32 cellular contexts compared by ENCODE assay signal in the genomic region with DNA sequence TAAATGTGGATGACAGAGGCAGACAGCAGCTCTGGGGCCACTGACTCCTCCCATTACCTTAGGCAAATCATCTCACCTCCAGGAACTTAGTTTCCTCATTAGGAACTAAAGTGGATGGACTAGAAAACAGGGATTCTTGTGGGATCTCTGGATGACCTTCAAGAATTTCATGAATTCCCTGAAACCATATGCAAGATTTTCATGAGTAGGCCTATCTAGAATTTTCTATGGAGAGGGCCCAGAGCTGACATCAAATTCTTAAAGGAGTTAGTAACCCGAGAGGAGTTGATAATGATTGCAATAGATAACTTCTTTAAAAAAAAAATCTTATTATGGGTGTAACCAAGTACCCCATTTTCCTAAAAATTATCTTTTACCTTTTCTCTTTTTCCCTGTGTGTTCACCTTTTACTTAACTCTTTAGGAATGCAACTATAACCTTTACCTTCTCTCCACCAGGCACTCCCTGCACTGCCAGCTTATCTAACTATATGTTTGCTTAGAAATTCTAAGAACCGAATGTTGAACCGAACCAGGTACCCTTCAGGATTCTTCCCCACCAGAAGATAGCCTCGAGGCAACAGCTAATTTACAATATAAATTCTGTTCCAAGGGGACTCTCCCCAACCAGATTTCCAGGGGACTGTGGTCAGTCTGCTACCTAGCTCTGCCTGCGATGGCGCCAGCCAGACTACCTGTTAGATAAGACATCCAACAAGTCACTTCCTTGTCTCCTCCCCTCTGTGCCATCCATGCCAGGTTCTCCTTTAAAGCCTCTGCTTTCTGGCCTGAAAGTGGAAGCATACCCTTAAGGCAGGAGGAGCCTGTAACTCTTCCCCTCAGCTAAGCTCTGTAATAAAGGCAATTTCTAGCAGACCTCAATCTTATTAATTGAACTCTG.
DNase-seq lines count a peak whose midpoint lies in the region; ATAC-seq and TF ChIP-seq lines count a peak whose summit lies in the region.
"Had no signal": no experiment of that assay in that cellular context is flagged by ENCODE, and none has a peak within 500 bp of the region (broad histone marks: within the 10 kb centered on the region; RNA-seq: fewer than 3 reads in every experiment).

No MANE protein-coding gene starts in this region.

- intact Hi-C loops in stomach (cut with DNase I; ENCODE audit: low total_unique reads) = no loop called here

- ATAC-seq in WTC11 (peak; percentile 59), HG03378 (IDR thresholded peaks at IDR 0.05; ENCODE audit: unreplicated experiment) (no peak)
- ATAC-seq: left cardiac atrium, SK-N-SH treated with all-trans-retinoic acid at 6 μM for 48 hours, T-helper 17 cell, upper lobe of right lung had no signal

- H3K27me3 Mint-ChIP-seq in WTC11 (ENCODE audit: low read depth) = no peaks in the 10 kb centered on the region

- no peak for TF ChIP-seq EP300 in stomach (IDR thresholded peaks at IDR 0.05)

- peak overlapping the region; percentile 36 to 70 (median 61) for H3K27ac ChIP-seq in stomach
- no peak overlapping the region for H3K27ac ChIP-seq in right atrium auricular region
- H3K27ac ChIP-seq: C4-2B, HL-60, neutrophil, prostate gland, sigmoid colon, upper lobe of right lung had no signal

- H3K9me3 Mint-ChIP-seq in WTC11 = peaks cover 2% of the 10 kb centered on the region
- H3K9me3 Mint-ChIP-seq: H9 had no signal

- WGBS in stomach, 5 donors = 36 to 62% (median 47%) methylated on average over 6 of the region's 6 CpGs

- H3K4me1 ChIP-seq in stomach (peaks cover 4 to 13% (median 7%) of the 10 kb centered on the region in 4 donors), right atrium auricular region (no peaks in the 10 kb centered on the region)
- H3K4me1 ChIP-seq: prostate gland, sigmoid colon, upper lobe of right lung had no signal

- no peak for TF ChIP-seq POLR2A in stomach (IDR thresholded peaks at IDR 0.05)

- no peak overlapping the region for H3K4me3 Mint-ChIP-seq in WTC11
- H3K4me3 Mint-ChIP-seq: brain, H9, naive B cell, T-helper 17 cell had no signal

- no peaks in the 10 kb centered on the region for H3K9me3 ChIP-seq in stomach
- no peaks in the 10 kb centered on the region for H3K9me3 ChIP-seq in right atrium auricular region
- H3K9me3 ChIP-seq: neutrophil, prostate gland, sigmoid colon, upper lobe of right lung had no signal

- H3K27me3 ChIP-seq in stomach (no peaks in the 10 kb centered on the region), right atrium auricular region (no peaks in the 10 kb centered on the region)
- H3K27me3 ChIP-seq: sigmoid colon, upper lobe of right lung had no signal

- in situ Hi-C loops in KBM-7 (cut with MboI; ENCODE audit: low pct_unique_long_range_greater_than_20kb, low sequenced_read_pairs) = no loop called here

- H3K4me3 ChIP-seq in stomach = no peak overlapping the region
- no peak overlapping the region for H3K4me3 ChIP-seq in right atrium auricular region
- H3K4me3 ChIP-seq: prostate gland, sigmoid colon, upper lobe of right lung had no signal

- H3K36me3 Mint-ChIP-seq in WTC11 = no peaks in the 10 kb centered on the region
- H3K36me3 Mint-ChIP-seq: brain, naive B cell had no signal

- no peaks in the 10 kb centered on the region for H3K4me1 Mint-ChIP-seq in WTC11
- H3K4me1 Mint-ChIP-seq: brain, H9, naive B cell, T-helper 17 cell had no signal

- no peaks in the 10 kb centered on the region for H3K36me3 ChIP-seq in stomach
- no peaks in the 10 kb centered on the region for H3K36me3 ChIP-seq in right atrium auricular region
- H3K36me3 ChIP-seq: neutrophil, prostate gland, sigmoid colon, upper lobe of right lung had no signal

- H3K27ac Mint-ChIP-seq in WTC11 = no peak overlapping the region
- H3K27ac Mint-ChIP-seq: brain, H9, naive B cell, T-helper 17 cell had no signal

- TF ChIP-seq CTCF in WTC11 (IDR thresholded peaks at IDR 0.05) = no peak
- no peak for TF ChIP-seq CTCF in stomach (IDR thresholded peaks at IDR 0.05)
- TF ChIP-seq CTCF in right atrium auricular region (IDR thresholded peaks at IDR 0.05) = no peak

- POLR2A ChIA-PET in WTC11 (lab: Charles Lee) = no interaction called here

- CTCF ChIA-PET in WTC11 (lab: Charles Lee) = no interaction called here

- peak; percentile 20 for DNase-seq in GM03348 (ENCODE audit: low spot score)
- DNase-seq in WTC11 (ENCODE audit: low spot score) = no peak
- DNase-seq in kidney tubule cell (ENCODE audit: low spot score) = peak; percentile 47
- peak; percentile 71 for DNase-seq in stomach
- no peak for DNase-seq in KBM-7
- no peak for DNase-seq in activated CD4-positive, CD25-positive, alpha-beta regulatory T cell (lab: John Stamatoyannopoulos, UW)
- DNase-seq in right atrium auricular region (ENCODE audit: low spot score) = no peak
- DNase-seq: activated CD4-positive, alpha-beta T cell treated with anti-CD3 and anti-CD28 coated beads, Interleukin-2, amount 50 U/mL, for 48 hours; activated CD4-positive, CD25-positive, alpha-beta regulatory T cell treated with anti-CD3 and anti-CD28 coated beads, Interleukin-2, amount 50 U/mL, for 72 hours; activated naive CD4-positive, alpha-beta T cell treated with Interleukin-2 at 50 U/mL for 16 hours; COR-L47; DMS79; H9; hippocampal formation; left cardiac atrium; mammary epithelial cell; naive B cell; NCI-H1417; NCI-H2029; NCI-H524 treated with DMSO at 0.1 percent for 48 hours; Right ventricle myocardium superior; sigmoid colon; stimulated activated CD4-positive, alpha-beta T cell treated with anti-CD3 and anti-CD28 coated beads, Interleukin-4, amount 100 ng/mL, for 1 hour; T-helper 17 cell; upper lobe of right lung had no signal

TF ChIP-seq in WTC11, 78 proteins besides CTCF, POLR2A, EP300 and RAD21 (continues in another document):
- TF ChIP-seq TEAD4 (CRISPR knock-in tag; IDR thresholded peaks at IDR 0.05) = no peak
- no peak for TF ChIP-seq NFATC4 (CRISPR knock-in tag; IDR thresholded peaks at IDR 0.05)
- no peak for TF ChIP-seq ZNF138 (CRISPR knock-in tag; conservative IDR thresholded peaks at IDR 0.05)
- TF ChIP-seq, protein P1, sequence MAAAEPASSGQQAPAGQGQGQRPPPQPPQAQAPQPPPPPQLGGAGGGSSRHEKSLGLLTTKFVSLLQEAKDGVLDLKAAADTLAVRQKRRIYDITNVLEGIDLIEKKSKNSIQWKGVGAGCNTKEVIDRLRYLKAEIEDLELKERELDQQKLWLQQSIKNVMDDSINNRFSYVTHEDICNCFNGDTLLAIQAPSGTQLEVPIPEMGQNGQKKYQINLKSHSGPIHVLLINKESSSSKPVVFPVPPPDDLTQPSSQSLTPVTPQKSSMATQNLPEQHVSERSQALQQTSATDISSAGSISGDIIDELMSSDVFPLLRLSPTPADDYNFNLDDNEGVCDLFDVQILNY (CRISPR knock-in tag; IDR thresholded peaks at IDR 0.05) = no peak
- TF ChIP-seq NFYB (CRISPR knock-in tag; conservative IDR thresholded peaks at IDR 0.05; ENCODE audit: low read depth) = no peak
- TF ChIP-seq, protein P2, sequence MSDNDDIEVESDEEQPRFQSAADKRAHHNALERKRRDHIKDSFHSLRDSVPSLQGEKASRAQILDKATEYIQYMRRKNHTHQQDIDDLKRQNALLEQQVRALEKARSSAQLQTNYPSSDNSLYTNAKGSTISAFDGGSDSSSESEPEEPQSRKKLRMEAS (CRISPR knock-in tag; IDR thresholded peaks at IDR 0.05) = no peak
- TF ChIP-seq, protein P3, sequence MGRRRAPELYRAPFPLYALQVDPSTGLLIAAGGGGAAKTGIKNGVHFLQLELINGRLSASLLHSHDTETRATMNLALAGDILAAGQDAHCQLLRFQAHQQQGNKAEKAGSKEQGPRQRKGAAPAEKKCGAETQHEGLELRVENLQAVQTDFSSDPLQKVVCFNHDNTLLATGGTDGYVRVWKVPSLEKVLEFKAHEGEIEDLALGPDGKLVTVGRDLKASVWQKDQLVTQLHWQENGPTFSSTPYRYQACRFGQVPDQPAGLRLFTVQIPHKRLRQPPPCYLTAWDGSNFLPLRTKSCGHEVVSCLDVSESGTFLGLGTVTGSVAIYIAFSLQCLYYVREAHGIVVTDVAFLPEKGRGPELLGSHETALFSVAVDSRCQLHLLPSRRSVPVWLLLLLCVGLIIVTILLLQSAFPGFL (CRISPR knock-in tag; IDR thresholded peaks at IDR 0.05; ENCODE audit: borderline replicate concordance) = no peak
- TF ChIP-seq, protein P4, sequence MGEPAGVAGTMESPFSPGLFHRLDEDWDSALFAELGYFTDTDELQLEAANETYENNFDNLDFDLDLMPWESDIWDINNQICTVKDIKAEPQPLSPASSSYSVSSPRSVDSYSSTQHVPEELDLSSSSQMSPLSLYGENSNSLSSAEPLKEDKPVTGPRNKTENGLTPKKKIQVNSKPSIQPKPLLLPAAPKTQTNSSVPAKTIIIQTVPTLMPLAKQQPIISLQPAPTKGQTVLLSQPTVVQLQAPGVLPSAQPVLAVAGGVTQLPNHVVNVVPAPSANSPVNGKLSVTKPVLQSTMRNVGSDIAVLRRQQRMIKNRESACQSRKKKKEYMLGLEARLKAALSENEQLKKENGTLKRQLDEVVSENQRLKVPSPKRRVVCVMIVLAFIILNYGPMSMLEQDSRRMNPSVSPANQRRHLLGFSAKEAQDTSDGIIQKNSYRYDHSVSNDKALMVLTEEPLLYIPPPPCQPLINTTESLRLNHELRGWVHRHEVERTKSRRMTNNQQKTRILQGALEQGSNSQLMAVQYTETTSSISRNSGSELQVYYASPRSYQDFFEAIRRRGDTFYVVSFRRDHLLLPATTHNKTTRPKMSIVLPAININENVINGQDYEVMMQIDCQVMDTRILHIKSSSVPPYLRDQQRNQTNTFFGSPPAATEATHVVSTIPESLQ (CRISPR knock-in tag; IDR thresholded peaks at IDR 0.05) = no peak
- no peak for TF ChIP-seq ELF4 (CRISPR knock-in tag; IDR thresholded peaks at IDR 0.05; ENCODE audit: low read depth)
- no peak for TF ChIP-seq RELA (CRISPR knock-in tag; IDR thresholded peaks at IDR 0.05; ENCODE audit: borderline replicate concordance)
- TF ChIP-seq JAZF1 (CRISPR knock-in tag; IDR thresholded peaks at IDR 0.05) = no peak
- TF ChIP-seq ETV6 (CRISPR knock-in tag; IDR thresholded peaks at IDR 0.05) = no peak
- TF ChIP-seq MLX (CRISPR knock-in tag; IDR thresholded peaks at IDR 0.05) = no peak
- TF ChIP-seq SOX15 (CRISPR knock-in tag; IDR thresholded peaks at IDR 0.05) = no peak
- TF ChIP-seq, protein P5, sequence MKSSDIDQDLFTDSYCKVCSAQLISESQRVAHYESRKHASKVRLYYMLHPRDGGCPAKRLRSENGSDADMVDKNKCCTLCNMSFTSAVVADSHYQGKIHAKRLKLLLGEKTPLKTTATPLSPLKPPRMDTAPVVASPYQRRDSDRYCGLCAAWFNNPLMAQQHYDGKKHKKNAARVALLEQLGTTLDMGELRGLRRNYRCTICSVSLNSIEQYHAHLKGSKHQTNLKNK (CRISPR knock-in tag; IDR thresholded peaks at IDR 0.05) = no peak
- no peak for TF ChIP-seq IRF2 (CRISPR knock-in tag; IDR thresholded peaks at IDR 0.05; ENCODE audit: borderline replicate concordance, low read depth)

Comparison
In these comparisons a context has a peak if more than half of its experiments do, and no peak if none do; other contexts are left out.
1. DNase-seq: peak in GM03348 (single experiment), kidney tubule cell (single experiment) and stomach (single experiment); none in WTC11 (single experiment), KBM-7 (single experiment), activated CD4-positive, CD25-positive, alpha-beta regulatory T cell (0 of 4) and right atrium auricular region (single experiment).
2. H3K27ac ChIP-seq: peak in stomach (5 of 5); none in right atrium auricular region (0 of 2).